Comparison of ENCODE assay signal across 1 cellular context in genomic region chr11:96156379-96156722, GRCh38.
TF ChIP-seq lines count a peak whose summit lies in the region.

No MANE protein-coding gene starts in this region.

TF ChIP-seq in K562, 482 proteins besides CTCF, POLR2A, EP300 and RAD21 (continued from another document):
- TF ChIP-seq ZNF175 (CRISPR knock-in tag; IDR thresholded peaks at IDR 0.05; ENCODE audit: low read depth) (peak; percentile 21; the same call in 1 of the 2 replicates), RBFOX2 (IDR thresholded peaks at IDR 0.05; ENCODE audit: low read depth, low read length) (no peak), TCF7L2 (IDR thresholded peaks at IDR 0.05; ENCODE audit: low read depth, low read length) (no peak), BCL6 (CRISPR knock-in tag; IDR thresholded peaks at IDR 0.05) (no peak), FOSL1 (tag; conservative IDR thresholded peaks at IDR 0.05) (peak; percentile 40; the same call in 1 of the 2 replicates), KAT7 (CRISPR knock-in tag; IDR thresholded peaks at IDR 0.05; ENCODE audit: borderline replicate concordance) (no peak), ZNF584 (CRISPR knock-in tag; IDR thresholded peaks at IDR 0.05; ENCODE audit: low read depth) (0 out of 2 replicates have a peak, but pooled peaks have one; percentile 35), BRCA1 (IDR thresholded peaks at IDR 0.05) (no peak), BRCA1 (CRISPR knock-in tag; IDR thresholded peaks at IDR 0.05) (no peak), CREB1 (IDR thresholded peaks at IDR 0.05) (no peak), CREB1 (CRISPR knock-in tag; IDR thresholded peaks at IDR 0.05) (no peak), RREB1 (CRISPR knock-in tag; IDR thresholded peaks at IDR 0.05) (0 out of 2 replicates have a peak, but pooled peaks have one; percentile 7), ATF7 (IDR thresholded peaks at IDR 0.05) (0 out of 2 replicates have a peak, but pooled peaks have one; percentile 3), ATF1 (CRISPR knock-in tag; IDR thresholded peaks at IDR 0.05) (no peak), ATF1 (tag; IDR thresholded peaks at IDR 0.05) (no peak), PHF8 (IDR thresholded peaks at IDR 0.05; ENCODE audit: borderline replicate concordance, low read length) (peak; percentile 9; the same call in 1 of the 2 replicates), ZNF766 (CRISPR knock-in tag; conservative IDR thresholded peaks at IDR 0.05) (no peak), JUND (IDR thresholded peaks at IDR 0.05; ENCODE audit: borderline replicate concordance, low read depth, low read length) (no peak), JUND (tag; IDR thresholded peaks at IDR 0.05; ENCODE audit: borderline replicate concordance, low read depth, low read length) (peak; percentile 4; the same call in 1 of the 3 replicates)
- TF ChIP-seq, protein P1, sequence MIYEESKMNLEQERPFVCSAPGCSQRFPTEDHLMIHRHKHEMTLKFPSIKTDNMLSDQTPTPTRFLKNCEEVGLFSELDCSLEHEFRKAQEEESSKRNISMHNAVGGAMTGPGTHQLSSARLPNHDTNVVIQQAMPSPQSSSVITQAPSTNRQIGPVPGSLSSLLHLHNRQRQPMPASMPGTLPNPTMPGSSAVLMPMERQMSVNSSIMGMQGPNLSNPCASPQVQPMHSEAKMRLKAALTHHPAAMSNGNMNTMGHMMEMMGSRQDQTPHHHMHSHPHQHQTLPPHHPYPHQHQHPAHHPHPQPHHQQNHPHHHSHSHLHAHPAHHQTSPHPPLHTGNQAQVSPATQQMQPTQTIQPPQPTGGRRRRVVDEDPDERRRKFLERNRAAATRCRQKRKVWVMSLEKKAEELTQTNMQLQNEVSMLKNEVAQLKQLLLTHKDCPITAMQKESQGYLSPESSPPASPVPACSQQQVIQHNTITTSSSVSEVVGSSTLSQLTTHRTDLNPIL (CRISPR knock-in tag; IDR thresholded peaks at IDR 0.05): no peak
